34 cellular contexts compared by ENCODE assay signal in the genomic region with DNA sequence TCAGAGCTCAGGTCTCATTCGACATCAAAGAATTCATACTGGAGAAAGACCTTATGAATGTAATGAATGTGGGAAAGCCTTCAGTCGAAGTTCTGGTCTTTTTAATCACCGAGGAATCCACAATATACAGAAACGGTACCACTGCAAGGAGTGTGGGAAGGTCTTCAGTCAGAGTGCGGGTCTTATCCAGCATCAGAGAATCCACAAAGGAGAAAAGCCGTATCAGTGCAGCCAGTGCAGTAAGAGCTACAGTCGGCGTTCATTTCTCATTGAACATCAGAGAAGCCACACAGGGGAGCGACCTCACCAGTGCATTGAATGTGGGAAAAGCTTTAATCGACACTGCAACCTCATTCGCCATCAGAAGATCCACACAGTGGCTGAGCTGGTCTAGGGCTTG. TPM values are rescaled to one million over a fixed set of nuclear protein-coding genes. Genes with fewer than 3 reads are reported as not detected.
"Had no signal": no experiment of that assay in that cellular context is flagged by ENCODE, and none has a peak within 500 bp of the region (broad histone marks: within the 10 kb centered on the region; RNA-seq: fewer than 3 reads in every experiment).

No MANE protein-coding gene starts in this region.

- FAIRE-seq: astrocyte, TTC549 had no signal

- DNase-seq: activated B cell treated with CpG ODN at 0.5 μM for 24 hours; activated CD4-positive, alpha-beta memory T cell treated with anti-CD3 and anti-CD28 coated beads for 36 hours; activated CD4-positive, alpha-beta T cell treated with anti-CD3 and anti-CD28 coated beads for 4 hours; activated CD4-positive, alpha-beta T cell treated with anti-CD3 and anti-CD28 coated beads, Interleukin-2, amount 10 ng/mL, durations not matched to agents 24 days and 14 days; activated CD4-positive, alpha-beta T cell treated with anti-CD3 and anti-CD28 coated beads, Interleukin-2, amount 50 U/mL, for 1 hour; activated CD4-positive, alpha-beta T cell treated with anti-CD3 and anti-CD28 coated beads, Interleukin-2, amount 50 U/mL, for 4 hours; activated CD4-positive, CD25-positive, alpha-beta regulatory T cell treated with anti-CD3 and anti-CD28 coated beads, Interleukin-2, amount 50 U/mL, for 72 hours; activated CD8-positive, alpha-beta memory T cell treated with anti-CD3 and anti-CD28 coated beads, Interleukin-2, amount 50 U/mL, for 4 hours; activated CD8-positive, alpha-beta T cell treated with anti-CD3 and anti-CD28 coated beads for 36 hours; activated effector memory CD4-positive, alpha-beta T cell treated with anti-CD3 and anti-CD28 coated beads, Interleukin-2, amount 50 U/mL, for 16 hours; activated gamma-delta T cell treated with Interleukin-2 at 50 U/mL for 16 hours; activated naive CD4-positive, alpha-beta T cell; activated naive CD4-positive, alpha-beta T cell treated with anti-CD3 and anti-CD28 coated beads for 36 hours; activated naive CD4-positive, alpha-beta T cell treated with anti-CD3 and anti-CD28 coated beads, Interleukin-2, amount 50 U/mL, for 16 hours; activated naive CD8-positive, alpha-beta T cell treated with anti-CD3 and anti-CD28 coated beads for 36 hours; activated T-cell treated with anti-CD3 and anti-CD28 coated beads for 4 hours; activated T-cell treated with anti-CD3 and anti-CD28 coated beads, Interleukin-2, amount 50 U/mL, for 1 hour; activated T-cell treated with anti-CD3 and anti-CD28 coated beads, Interleukin-2, amount 50 U/mL, for 4 hours; activated T-cell treated with anti-CD3 and anti-CD28 coated beads, Interleukin-2, amount 50 U/mL, for 72 hours; adrenal gland; amniotic stem cell; aorta; body of pancreas; brain microvascular endothelial cell; central memory CD4-positive, alpha-beta T cell; T-helper 1 cell; T-helper 2 cell; T-helper 9 cell had no signal

- H3K4me3 ChIP-seq: adrenal gland, body of pancreas, breast epithelium had no signal

- ATAC-seq: activated CD8-positive, alpha-beta T cell treated with anti-CD3 and anti-CD28 coated beads for 36 hours; activated naive CD4-positive, alpha-beta T cell treated with anti-CD3 and anti-CD28 coated beads, Interleukin-2, amount 50 U/mL, for 72 hours; activated T-cell treated with anti-CD3 and anti-CD28 coated beads, Interleukin-2, amount 50 U/mL, for 4 hours; activated T-cell treated with anti-CD3 and anti-CD28 coated beads, Interleukin-2, amount 50 U/mL, for 72 hours; activated T-helper 17 cell treated with anti-CD3 and anti-CD28 coated beads, Interleukin-2, amount 50 U/mL, for 72 hours; body of pancreas had no signal

- H3K27ac ChIP-seq: adrenal gland, body of pancreas, brain microvascular endothelial cell, breast epithelium, VCaP had no signal

- H3K27me3 ChIP-seq: adrenal gland, body of pancreas, brain microvascular endothelial cell, breast epithelium had no signal

- H3K9me3 ChIP-seq: adrenal gland, body of pancreas, breast epithelium had no signal

- H3K4me1 ChIP-seq: adrenal gland, body of pancreas, breast epithelium had no signal

RNA-seq across cellular contexts. Expression of gene NKAPL, which starts 26.3 kb away (rescaled TPM):
- total RNA-seq: activated CD4-positive, alpha-beta memory T cell treated with anti-CD3 and anti-CD28 coated beads for 36 hours; activated CD4-positive, alpha-beta T cell treated with anti-CD3 and anti-CD28 coated beads, Interleukin-2, amount 10 ng/mL, durations not matched to agents 24 days and 14 days; activated CD8-positive, alpha-beta T cell treated with anti-CD3 and anti-CD28 coated beads for 36 hours; activated naive CD4-positive, alpha-beta T cell treated with anti-CD3 and anti-CD28 coated beads, Interleukin-2, amount 50 U/mL, for 72 hours; astrocyte had no signal
